19 cellular contexts compared by ENCODE assay signal in the genomic region with DNA sequence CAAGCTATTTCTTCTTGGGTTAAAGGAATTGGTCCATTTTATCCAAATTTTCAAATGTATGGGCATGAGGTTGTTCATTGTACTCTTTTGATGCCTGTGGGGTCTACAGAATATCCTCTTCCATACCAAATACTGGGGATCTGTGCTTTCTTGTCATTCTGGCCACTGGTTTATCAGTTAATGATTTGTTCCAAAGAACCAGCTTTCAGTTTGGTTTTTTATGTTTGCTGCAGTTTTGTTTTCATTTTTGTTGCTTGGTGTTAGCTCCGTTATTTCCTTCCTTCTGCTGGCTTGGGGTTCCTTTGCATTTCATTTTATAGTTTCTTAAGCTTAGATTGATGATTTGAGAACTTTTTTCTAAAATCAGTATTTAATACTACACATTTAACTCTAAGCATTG. TPM values are rescaled to one million over a fixed set of nuclear protein-coding genes. Genes with fewer than 3 reads are reported as not detected.
DNase-seq lines count a peak whose midpoint lies in the region; ATAC-seq and TF ChIP-seq lines count a peak whose summit lies in the region.
"Had no signal": no experiment of that assay in that cellular context is flagged by ENCODE, and none has a peak within 500 bp of the region (broad histone marks: within the 10 kb centered on the region; RNA-seq: fewer than 3 reads in every experiment).

No MANE protein-coding gene starts in this region.

- peak overlapping the region; percentile 48 for H3K27ac Mint-ChIP-seq in activated CD8-positive, alpha-beta T cell treated with anti-CD3 and anti-CD28 coated beads for 36 hours
- H3K27ac Mint-ChIP-seq in activated CD8-positive, alpha-beta T cell treated with anti-CD3 and anti-CD28 coated beads, Interleukin-2, amount 10 ng/mL, durations not matched to agents 7 days and 5 days = no peak overlapping the region
- peak overlapping the region; percentile 25 for H3K27ac Mint-ChIP-seq in activated T-helper 17 cell treated with anti-CD3 and anti-CD28 coated beads, Interleukin-2, amount 50 U/mL, for 72 hours
- peak overlapping the region in 2 of 3 experiments; percentile 7 to 82 for H3K27ac Mint-ChIP-seq in nephron
- no peak overlapping the region for H3K27ac Mint-ChIP-seq in Calu3 (ENCODE audit: unreplicated experiment)

- H3K9me3 Mint-ChIP-seq in activated CD8-positive, alpha-beta T cell treated with anti-CD3 and anti-CD28 coated beads for 36 hours = no peaks in the 10 kb centered on the region
- H3K9me3 Mint-ChIP-seq in activated CD8-positive, alpha-beta T cell treated with anti-CD3 and anti-CD28 coated beads, Interleukin-2, amount 10 ng/mL, durations not matched to agents 7 days and 5 days (ENCODE audit: insufficient read depth) = no peaks in the 10 kb centered on the region
- H3K9me3 Mint-ChIP-seq in activated T-helper 17 cell treated with anti-CD3 and anti-CD28 coated beads, Interleukin-2, amount 50 U/mL, for 72 hours = no peaks in the 10 kb centered on the region
- H3K9me3 Mint-ChIP-seq in nephron = peaks cover 20% of the 10 kb centered on the region
- H3K9me3 Mint-ChIP-seq in Calu3 (ENCODE audit: low read depth, unreplicated experiment) = peaks cover 4% of the 10 kb centered on the region

- DNase-seq in activated CD8-positive, alpha-beta T cell treated with anti-CD3 and anti-CD28 coated beads for 36 hours = no peak
- no peak for DNase-seq in activated CD8-positive, alpha-beta T cell treated with anti-CD3 and anti-CD28 coated beads, Interleukin-2, amount 10 ng/mL, durations not matched to agents 7 days and 5 days
- no peak for DNase-seq in C1 segment of cervical spinal cord (lab: John Stamatoyannopoulos, UW)
- no peak for DNase-seq in glomerular visceral epithelial cell (ENCODE audit: extremely low spot score)
- DNase-seq in Calu3 = no peak
- DNase-seq: Caco-2; DMS53; KG1; NCI-H1048; NCI-H146; NCI-H345; NCI-H526 treated with DMSO at 0.1 percent for 48 hours; NK-92 treated with Interleukin-12 subunit alpha and Interleukin-12 subunit beta, amount 100 ng/mL, for 24 hours; OCI-M1 had no signal

- POLR2A ChIA-PET in activated CD8-positive, alpha-beta T cell treated with anti-CD3 and anti-CD28 coated beads for 36 hours (lab: Charles Lee) = interaction anchor here (1.5 kb wide), 1 partner anchor 128 kb away, joined by 4 read pairs; the partner anchor contains the start of gene RBFA
- POLR2A ChIA-PET in activated CD8-positive, alpha-beta T cell treated with anti-CD3 and anti-CD28 coated beads, Interleukin-2, amount 10 ng/mL, durations not matched to agents 7 days and 5 days (lab: Charles Lee) = no interaction called here

- H3K4me3 Mint-ChIP-seq in activated CD8-positive, alpha-beta T cell treated with anti-CD3 and anti-CD28 coated beads for 36 hours = no peak overlapping the region
- no peak overlapping the region for H3K4me3 Mint-ChIP-seq in activated CD8-positive, alpha-beta T cell treated with anti-CD3 and anti-CD28 coated beads, Interleukin-2, amount 10 ng/mL, durations not matched to agents 7 days and 5 days
- H3K4me3 Mint-ChIP-seq in activated T-helper 17 cell treated with anti-CD3 and anti-CD28 coated beads, Interleukin-2, amount 50 U/mL, for 72 hours = no peak overlapping the region
- H3K4me3 Mint-ChIP-seq in nephron (no peak overlapping the region), Calu3 (ENCODE audit: low read depth, unreplicated experiment) (no peak overlapping the region)
- H3K4me3 Mint-ChIP-seq: CD14-positive monocyte had no signal

- intact Hi-C loops in activated CD8-positive, alpha-beta T cell treated with anti-CD3 and anti-CD28 coated beads for 36 hours (cut with micrococcal nuclease) = no loop called here
- intact Hi-C loops in Calu3 (cut with micrococcal nuclease; ENCODE audit: unreplicated experiment) = no loop called here

- no peak for ATAC-seq in activated CD8-positive, alpha-beta T cell treated with anti-CD3 and anti-CD28 coated beads for 36 hours
- ATAC-seq in activated CD8-positive, alpha-beta T cell treated with anti-CD3 and anti-CD28 coated beads, Interleukin-2, amount 10 ng/mL, durations not matched to agents 7 days and 5 days = no peak
- peak; percentile 60 for ATAC-seq in GM21381 (IDR thresholded peaks at IDR 0.05; ENCODE audit: unreplicated experiment)
- no peak for ATAC-seq in activated T-helper 17 cell treated with anti-CD3 and anti-CD28 coated beads, Interleukin-2, amount 50 U/mL, for 72 hours (replicated peaks)
- ATAC-seq: A549 had no signal

- TF ChIP-seq CTCF in activated CD8-positive, alpha-beta T cell treated with anti-CD3 and anti-CD28 coated beads for 36 hours (IDR thresholded peaks at IDR 0.05) = no peak
- TF ChIP-seq CTCF in nephron (IDR thresholded peaks at IDR 0.05; ENCODE audit: unreplicated experiment in 3 of 3) (no peak), Calu3 (IDR thresholded peaks at IDR 0.05; ENCODE audit: unreplicated experiment) (no peak)

- no peaks in the 10 kb centered on the region for H3K27me3 Mint-ChIP-seq in activated CD8-positive, alpha-beta T cell treated with anti-CD3 and anti-CD28 coated beads for 36 hours
- no peaks in the 10 kb centered on the region for H3K27me3 Mint-ChIP-seq in activated CD8-positive, alpha-beta T cell treated with anti-CD3 and anti-CD28 coated beads, Interleukin-2, amount 10 ng/mL, durations not matched to agents 7 days and 5 days (ENCODE audit: low read depth)
- no peaks in the 10 kb centered on the region for H3K27me3 Mint-ChIP-seq in activated T-helper 17 cell treated with anti-CD3 and anti-CD28 coated beads, Interleukin-2, amount 50 U/mL, for 72 hours
- H3K27me3 Mint-ChIP-seq in nephron (ENCODE audit: low read depth) (no peaks in the 10 kb centered on the region), Calu3 (ENCODE audit: unreplicated experiment) (no peaks in the 10 kb centered on the region)

- no TSS peak for BruUV-seq in Calu3 (replicated peaks; lab: Mats Ljungman, UMichigan)

- peaks cover 16% of the 10 kb centered on the region for H3K36me3 Mint-ChIP-seq in activated CD8-positive, alpha-beta T cell treated with anti-CD3 and anti-CD28 coated beads for 36 hours (ENCODE audit: low read depth)
- peaks cover 20% of the 10 kb centered on the region for H3K36me3 Mint-ChIP-seq in activated CD8-positive, alpha-beta T cell treated with anti-CD3 and anti-CD28 coated beads, Interleukin-2, amount 10 ng/mL, durations not matched to agents 7 days and 5 days (ENCODE audit: low read depth)
- peaks cover 23% of the 10 kb centered on the region for H3K36me3 Mint-ChIP-seq in activated T-helper 17 cell treated with anti-CD3 and anti-CD28 coated beads, Interleukin-2, amount 50 U/mL, for 72 hours (ENCODE audit: low read depth)
- H3K36me3 Mint-ChIP-seq in nephron (ENCODE audit: low read depth) (peaks cover 71% of the 10 kb centered on the region), Calu3 (ENCODE audit: insufficient read depth, unreplicated experiment) (peaks cover 12% of the 10 kb centered on the region)

- peaks cover 16% of the 10 kb centered on the region for H3K4me1 Mint-ChIP-seq in activated CD8-positive, alpha-beta T cell treated with anti-CD3 and anti-CD28 coated beads for 36 hours (ENCODE audit: low read depth)
- H3K4me1 Mint-ChIP-seq in activated CD8-positive, alpha-beta T cell treated with anti-CD3 and anti-CD28 coated beads, Interleukin-2, amount 10 ng/mL, durations not matched to agents 7 days and 5 days (ENCODE audit: low read depth) = peaks cover 4% of the 10 kb centered on the region
- peaks cover 4% of the 10 kb centered on the region for H3K4me1 Mint-ChIP-seq in activated T-helper 17 cell treated with anti-CD3 and anti-CD28 coated beads, Interleukin-2, amount 50 U/mL, for 72 hours
- H3K4me1 Mint-ChIP-seq in nephron (peaks cover 16% of the 10 kb centered on the region), Calu3 (ENCODE audit: low read depth, unreplicated experiment) (no peaks in the 10 kb centered on the region)
- H3K4me1 Mint-ChIP-seq: CD14-positive monocyte had no signal

- CTCF ChIA-PET in activated CD8-positive, alpha-beta T cell treated with anti-CD3 and anti-CD28 coated beads for 36 hours (lab: Charles Lee) = interaction anchor here (0.8 kb wide), 1 partner anchor 17 kb away, joined by 3 read pairs; no protein-coding TSS in a partner anchor
- CTCF ChIA-PET in activated CD8-positive, alpha-beta T cell treated with anti-CD3 and anti-CD28 coated beads, Interleukin-2, amount 10 ng/mL, durations not matched to agents 7 days and 5 days (lab: Charles Lee) = no interaction called here
- CTCF ChIA-PET in Calu3 (lab: Charles Lee) = no interaction called here

RNA-seq across cellular contexts. Expression of gene SLC66A2, which starts 45.5 kb away (rescaled TPM):
- 10 to 100 TPM; 28.2 to 29.7 TPM for total RNA-seq in activated CD8-positive, alpha-beta T cell treated with anti-CD3 and anti-CD28 coated beads for 36 hours
- 10 to 100 TPM; 21.6 to 23.2 TPM for total RNA-seq in activated CD8-positive, alpha-beta T cell treated with anti-CD3 and anti-CD28 coated beads, Interleukin-2, amount 10 ng/mL, durations not matched to agents 7 days and 5 days
- 10 to 100 TPM; 16.8 to 19.5 TPM for total RNA-seq in activated T-helper 17 cell treated with anti-CD3 and anti-CD28 coated beads, Interleukin-2, amount 50 U/mL, for 72 hours
- total RNA-seq in Calu3 (2022) = 19.5 and 23.4 TPM in 2 replicates

RNA-seq across cellular contexts. Expression of gene HSBP1L1, which starts 58.5 kb away (rescaled TPM):
- total RNA-seq in activated CD8-positive, alpha-beta T cell treated with anti-CD3 and anti-CD28 coated beads for 36 hours = 1 to 10 TPM; 5.1 TPM
- 1 to 10 TPM in 1 of 2 experiments, under 1 TPM in 1; 0.50 to 1.5 TPM for total RNA-seq in activated CD8-positive, alpha-beta T cell treated with anti-CD3 and anti-CD28 coated beads, Interleukin-2, amount 10 ng/mL, durations not matched to agents 7 days and 5 days
- 1 to 10 TPM; 2.7 to 9.2 TPM for total RNA-seq in activated T-helper 17 cell treated with anti-CD3 and anti-CD28 coated beads, Interleukin-2, amount 50 U/mL, for 72 hours
- total RNA-seq in Calu3 (2022) = 17.9 and 18.8 TPM in 2 replicates

Comparison
In these comparisons a context has a peak if more than half of its experiments do, and no peak if none do; other contexts are left out.
1. H3K27ac Mint-ChIP-seq: peak in activated CD8-positive, alpha-beta T cell treated with anti-CD3 and anti-CD28 coated beads for 36 hours (single experiment), activated T-helper 17 cell treated with anti-CD3 and anti-CD28 coated beads, Interleukin-2, amount 50 U/mL, for 72 hours (single experiment) and nephron (2 of 3); none in activated CD8-positive, alpha-beta T cell treated with anti-CD3 and anti-CD28 coated beads, Interleukin-2, amount 10 ng/mL, durations not matched to agents 7 days and 5 days (single experiment) and Calu3 (single experiment).